In the genomic region with DNA sequence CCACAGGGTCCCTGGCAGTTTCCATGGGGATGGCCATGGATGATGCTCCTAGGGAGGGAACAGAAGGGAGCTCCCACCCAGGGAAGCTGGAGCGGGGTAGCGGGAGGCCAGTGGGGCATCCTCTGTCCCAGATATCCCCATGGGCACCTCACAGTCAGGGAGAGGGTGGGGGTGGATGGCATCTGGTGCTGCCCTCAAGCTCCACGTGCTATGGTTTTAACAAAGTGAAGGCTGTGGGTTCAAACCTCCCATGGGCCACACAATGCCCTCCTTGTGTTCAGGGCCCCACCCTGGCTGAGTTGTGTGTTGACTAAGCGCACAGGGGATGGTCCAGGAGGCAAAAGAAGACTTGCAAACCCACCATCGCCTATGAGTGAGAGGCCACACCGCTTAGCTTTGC, we compare ENCODE assay signal across 20 cellular contexts.
"Had no signal": no experiment of that assay in that cellular context is flagged by ENCODE, and none has a peak within 500 bp of the region (broad histone marks: within the 10 kb centered on the region; RNA-seq: fewer than 3 reads in every experiment).

No MANE protein-coding gene starts in this region.

- H3K9me3 ChIP-seq: gastrocnemius medialis, left lung, mucosa of descending colon, thoracic aorta, uterus had no signal

- H3K36me3 ChIP-seq: gastrocnemius medialis, left lung, thoracic aorta, uterus had no signal

- H3K27ac ChIP-seq: gastrocnemius medialis, left lung, thoracic aorta, uterus had no signal

- ATAC-seq: activated naive CD4-positive, alpha-beta T cell treated with anti-CD3 and anti-CD28 coated beads, Interleukin-2, amount 50 U/mL, for 72 hours; gastrocnemius medialis; left lung; mucosa of descending colon; naive thymus-derived CD8-positive, alpha-beta T cell; stimulated activated effector memory CD8-positive, alpha-beta T cell treated with anti-CD3 and anti-CD28 coated beads, Interleukin-12 subunit alpha, Interleukin-12 subunit beta, amount 100 ng/mL, for 72 hours; WTC11 had no signal

- H3K4me1 ChIP-seq: left lung, uterus had no signal

- DNase-seq: activated CD4-positive, alpha-beta memory T cell treated with anti-CD3 and anti-CD28 coated beads, Interleukin-2, amount 10 ng/mL, durations not matched to agents 7 days and 5 days; activated CD4-positive, alpha-beta T cell treated with anti-CD3 and anti-CD28 coated beads for 4 hours; activated effector memory CD4-positive, alpha-beta T cell treated with anti-CD3 and anti-CD28 coated beads, Interleukin-2, amount 50 U/mL, for 16 hours; activated T-cell treated with anti-CD3 and anti-CD28 coated beads, Interleukin-2, amount 50 U/mL, for 48 hours; caudate nucleus; cortex of kidney; effector memory CD4-positive, alpha-beta T cell; gastrocnemius medialis; left lung; mucosa of descending colon; naive thymus-derived CD8-positive, alpha-beta T cell; nucleus accumbens; posterior cingulate gyrus; retina; T-helper 2 cell; uterus had no signal

- H3K4me3 ChIP-seq: gastrocnemius medialis, left lung, mucosa of descending colon, thoracic aorta, uterus had no signal

- H3K27me3 ChIP-seq: uterus had no signal
